ENCODE assay signal across 34 cellular contexts in genomic region chr3:114824014-114824413, GRCh38.
"Had no signal": no experiment of that assay in that cellular context is flagged by ENCODE, and none has a peak within 500 bp of the region (broad histone marks: within the 10 kb centered on the region; RNA-seq: fewer than 3 reads in every experiment).

No MANE protein-coding gene starts in this region.

- H3K9me3 ChIP-seq: ascending aorta, body of pancreas, breast epithelium had no signal

- H3K4me3 ChIP-seq: adrenal gland, ascending aorta, body of pancreas, breast epithelium, cardiac muscle cell had no signal

- DNase-seq: activated effector memory CD4-positive, alpha-beta T cell treated with anti-CD3 and anti-CD28 coated beads, Interleukin-2, amount 50 U/mL, for 16 hours; activated effector memory CD4-positive, alpha-beta T cell treated with Interleukin-2 at 50 U/mL for 16 hours; activated gamma-delta T cell; activated gamma-delta T cell treated with Interleukin-2 at 50 U/mL for 16 hours; activated naive CD4-positive, alpha-beta T cell; activated naive CD4-positive, alpha-beta T cell treated with anti-CD3 and anti-CD28 coated beads for 36 hours; activated naive CD4-positive, alpha-beta T cell treated with anti-CD3 and anti-CD28 coated beads, Interleukin-2, amount 10 ng/mL, durations not matched to agents 7 days and 5 days; activated naive CD4-positive, alpha-beta T cell treated with anti-CD3 and anti-CD28 coated beads, Interleukin-2, amount 50 U/mL, for 16 hours; activated naive CD4-positive, alpha-beta T cell treated with Interleukin-2 at 50 U/mL for 16 hours; activated naive CD8-positive, alpha-beta T cell treated with anti-CD3 and anti-CD28 coated beads for 36 hours; activated naive CD8-positive, alpha-beta T cell treated with anti-CD3 and anti-CD28 coated beads, Interleukin-2, amount 10 ng/mL, durations not matched to agents 7 days and 5 days; activated naive CD8-positive, alpha-beta T cell treated with anti-CD3 and anti-CD28 coated beads, Interleukin-2, amount 50 U/mL, for 24 hours; activated T-cell treated with anti-CD3 and anti-CD28 coated beads, Interleukin-2, amount 50 U/mL, for 1 hour; activated T-cell treated with anti-CD3 and anti-CD28 coated beads, Interleukin-2, amount 50 U/mL, for 24 hours; activated T-cell treated with anti-CD3 and anti-CD28 coated beads, Interleukin-2, amount 50 U/mL, for 4 hours; activated T-cell treated with anti-CD3 and anti-CD28 coated beads, Interleukin-2, amount 50 U/mL, for 48 hours; activated T-cell treated with anti-CD3 and anti-CD28 coated beads, Interleukin-2, amount 50 U/mL, for 72 hours; adrenal gland; amniotic stem cell; amygdala; anterior cingulate cortex; aorta; body of pancreas; brain microvascular endothelial cell; caudate nucleus; central memory CD4-positive, alpha-beta T cell; cerebellar nuclear complex had no signal

- H3K27ac ChIP-seq: adrenal gland, ascending aorta, body of pancreas, brain microvascular endothelial cell, breast epithelium, cardiac muscle cell had no signal

- H3K27me3 ChIP-seq: adrenal gland, ascending aorta, body of pancreas, brain microvascular endothelial cell, breast epithelium, cardiac muscle cell had no signal

- FAIRE-seq: astrocyte, bronchial epithelial cell had no signal

- H3K4me1 ChIP-seq: ascending aorta, breast epithelium had no signal

- H3K36me3 ChIP-seq: adrenal gland, ascending aorta, brain microvascular endothelial cell, breast epithelium, cardiac muscle cell had no signal

- ATAC-seq: activated naive CD4-positive, alpha-beta T cell treated with anti-CD3 and anti-CD28 coated beads, Interleukin-2, amount 50 U/mL, for 72 hours; activated naive CD8-positive, alpha-beta T cell treated with anti-CD3 and anti-CD28 coated beads, Interleukin-2, amount 50 U/mL, for 24 hours; activated T-cell treated with anti-CD3 and anti-CD28 coated beads, Interleukin-2, amount 50 U/mL, for 4 hours; activated T-cell treated with anti-CD3 and anti-CD28 coated beads, Interleukin-2, amount 50 U/mL, for 72 hours; activated T-helper 17 cell treated with anti-CD3 and anti-CD28 coated beads, Interleukin-2, amount 50 U/mL, for 72 hours; body of pancreas had no signal
